In the genomic region with DNA sequence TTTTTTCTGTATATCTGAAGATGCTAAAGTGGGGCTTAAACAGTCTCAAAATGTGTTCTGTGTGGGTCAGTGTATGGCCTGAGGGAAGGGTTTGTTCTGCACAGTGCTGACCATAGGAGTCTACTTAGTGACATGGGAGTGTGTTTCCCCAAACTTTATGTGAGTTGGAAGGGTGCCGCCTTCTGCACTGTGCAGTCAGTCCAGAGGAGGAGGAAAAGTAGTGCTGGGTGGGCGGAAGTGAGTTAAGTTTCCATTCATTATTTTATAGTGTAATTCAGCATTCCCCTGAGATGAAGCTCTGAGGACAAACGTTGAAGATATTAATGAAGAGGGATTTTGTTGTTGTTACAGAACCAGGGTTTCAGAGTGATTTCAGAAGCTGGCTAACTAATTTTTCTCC, we compare ENCODE assay signal across 9 cellular contexts. TPM values are rescaled to one million over a fixed set of nuclear protein-coding genes. Genes with fewer than 3 reads are reported as not detected.
DNase-seq lines count a peak whose midpoint lies in the region; TF ChIP-seq lines count a peak whose summit lies in the region.
"Had no signal": no experiment of that assay in that cellular context is flagged by ENCODE, and none has a peak within 500 bp of the region (broad histone marks: within the 10 kb centered on the region; RNA-seq: fewer than 3 reads in every experiment).

No MANE protein-coding gene starts in this region.

- peak overlapping the region; percentile 71 for H3K4me3 ChIP-seq in iPS-18a (ENCODE audit: low read length)

- H3K36me3 Mint-ChIP-seq in activated naive CD4-positive, alpha-beta T cell treated with anti-CD3 and anti-CD28 coated beads for 36 hours (ENCODE audit: low read depth): no peaks in the 10 kb centered on the region
- H3K36me3 Mint-ChIP-seq in activated naive CD8-positive, alpha-beta T cell: peaks cover 3% of the 10 kb centered on the region
- H3K36me3 Mint-ChIP-seq in type B pancreatic cell: no peaks in the 10 kb centered on the region

- H3K27ac Mint-ChIP-seq in activated naive CD4-positive, alpha-beta T cell treated with anti-CD3 and anti-CD28 coated beads for 36 hours: no peak overlapping the region
- peak overlapping the region; percentile 22 for H3K27ac Mint-ChIP-seq in activated naive CD8-positive, alpha-beta T cell
- H3K27ac Mint-ChIP-seq in type B pancreatic cell: no peak overlapping the region

- H3K27ac ChIP-seq in iPS-18a (ENCODE audit: low read length) (no peak overlapping the region), substantia nigra (ENCODE audit: low read depth, low read length, poor library complexity, severe bottlenecking) (no peak overlapping the region)

- CTCF ChIA-PET in activated naive CD4-positive, alpha-beta T cell treated with anti-CD3 and anti-CD28 coated beads for 36 hours (lab: Charles Lee): interaction anchor here (0.7 kb wide), 1 partner anchor 130 kb away, joined by 6 read pairs; no protein-coding TSS in a partner anchor

- DNase-seq in activated naive CD4-positive, alpha-beta T cell treated with anti-CD3 and anti-CD28 coated beads for 36 hours: no peak
- DNase-seq in activated naive CD4-positive, alpha-beta T cell treated with Interleukin-2 at 50 U/mL for 16 hours: no peak
- DNase-seq in type B pancreatic cell (ENCODE audit: extremely low spot score, unreplicated experiment) (no peak), NCI-H1436 treated with DMSO at 0.1 percent for 48 hours (lab: John Stamatoyannopoulos, UW) (no peak), substantia nigra (lab: John Stamatoyannopoulos, UW) (no peak), NCI-H69 (lab: John Stamatoyannopoulos, UW) (no peak)
- DNase-seq: MM.1S had no signal

- H3K36me3 ChIP-seq in iPS-18a (ENCODE audit: control insufficient read depth, low read depth, low read length): peaks cover 3% of the 10 kb centered on the region

- no peaks in the 10 kb centered on the region for H3K4me1 ChIP-seq in iPS-18a (ENCODE audit: control insufficient read depth, low read depth, low read length)

- H3K9me3 ChIP-seq in iPS-18a (ENCODE audit: control insufficient read depth, low read depth, low read length): peaks cover 9% of the 10 kb centered on the region

- H3K27me3 ChIP-seq in iPS-18a (ENCODE audit: control insufficient read depth, insufficient read depth, low read length): peaks cover 3% of the 10 kb centered on the region

- H3K27me3 Mint-ChIP-seq in activated naive CD4-positive, alpha-beta T cell treated with anti-CD3 and anti-CD28 coated beads for 36 hours (ENCODE audit: low read depth): peaks cover 2% of the 10 kb centered on the region
- H3K27me3 Mint-ChIP-seq in activated naive CD8-positive, alpha-beta T cell: no peaks in the 10 kb centered on the region
- peaks cover 30% of the 10 kb centered on the region for H3K27me3 Mint-ChIP-seq in type B pancreatic cell

- H3K4me3 Mint-ChIP-seq in activated naive CD4-positive, alpha-beta T cell treated with anti-CD3 and anti-CD28 coated beads for 36 hours: peak overlapping the region; percentile 55
- peak overlapping the region; percentile 71 for H3K4me3 Mint-ChIP-seq in activated naive CD8-positive, alpha-beta T cell
- peak overlapping the region; percentile 77 for H3K4me3 Mint-ChIP-seq in type B pancreatic cell

- peaks cover 40% of the 10 kb centered on the region for H3K4me1 Mint-ChIP-seq in activated naive CD4-positive, alpha-beta T cell treated with anti-CD3 and anti-CD28 coated beads for 36 hours (ENCODE audit: low read depth)
- H3K4me1 Mint-ChIP-seq in activated naive CD8-positive, alpha-beta T cell (ENCODE audit: low read depth): peaks cover 37% of the 10 kb centered on the region
- H3K4me1 Mint-ChIP-seq in type B pancreatic cell (ENCODE audit: unreplicated experiment): peaks cover 10% of the 10 kb centered on the region

- H3K9me3 Mint-ChIP-seq in activated naive CD4-positive, alpha-beta T cell treated with anti-CD3 and anti-CD28 coated beads for 36 hours: no peaks in the 10 kb centered on the region
- no peaks in the 10 kb centered on the region for H3K9me3 Mint-ChIP-seq in activated naive CD8-positive, alpha-beta T cell (ENCODE audit: low read depth)
- H3K9me3 Mint-ChIP-seq in type B pancreatic cell: no peaks in the 10 kb centered on the region

- intact Hi-C loops in activated naive CD4-positive, alpha-beta T cell treated with anti-CD3 and anti-CD28 coated beads for 36 hours (cut with micrococcal nuclease): no loop called here

- no peak overlapping the region for H3K9ac ChIP-seq in iPS-18a (ENCODE audit: low read length)

- no peak for TF ChIP-seq CTCF in type B pancreatic cell (conservative IDR thresholded peaks at IDR 0.05)

RNA-seq across cellular contexts. Expression of gene CHST7, which starts 2.9 kb away (rescaled TPM):
- under 1 TPM; 0.79 to 0.99 TPM for total RNA-seq in activated naive CD4-positive, alpha-beta T cell treated with anti-CD3 and anti-CD28 coated beads for 36 hours
- 1.2 and 3.8 TPM in 2 replicates for total RNA-seq in type B pancreatic cell (ENCODE audit: low replicate concordance)

RNA-seq across cellular contexts. Expression of gene ZNF674, which starts 31.2 kb away (rescaled TPM):
- total RNA-seq in activated naive CD4-positive, alpha-beta T cell treated with anti-CD3 and anti-CD28 coated beads for 36 hours: 1 to 10 TPM in 1 of 2 experiments, under 1 TPM in 1; 0.94 to 1.9 TPM
- 3.5 and 4.3 TPM in 2 replicates for total RNA-seq in type B pancreatic cell (ENCODE audit: low replicate concordance)
